2 cellular contexts compared by ENCODE assay signal in the genomic region with DNA sequence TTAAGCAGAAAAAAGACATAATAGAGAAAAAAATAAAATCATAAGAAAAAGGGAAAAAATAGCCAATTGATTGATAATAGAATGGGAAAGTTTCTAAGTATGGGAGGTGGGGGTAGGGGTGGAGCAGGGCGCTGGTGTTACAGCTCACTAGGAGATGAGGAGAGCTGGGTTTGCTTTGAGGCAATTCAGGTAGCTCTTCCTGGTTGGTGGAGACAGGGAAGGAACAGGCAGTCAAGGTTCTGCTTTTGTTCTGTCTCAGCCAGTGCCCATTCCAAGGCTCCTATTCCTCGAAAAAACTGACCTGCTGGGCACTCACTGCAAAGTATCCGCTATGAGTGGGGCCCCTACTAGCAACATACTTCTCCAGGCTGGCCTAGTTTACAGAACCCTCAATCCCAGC.
TF ChIP-seq lines count a peak whose summit lies in the region.

No MANE protein-coding gene starts in this region.

TF ChIP-seq in H1, 55 proteins besides CTCF, POLR2A, EP300 and RAD21:
- TF ChIP-seq TBP (IDR thresholded peaks at IDR 0.05; ENCODE audit: low read depth, low read length) (no peak), BACH1 (IDR thresholded peaks at IDR 0.05; ENCODE audit: low read length) (no peak), SP4 (IDR thresholded peaks at IDR 0.05; ENCODE audit: low read length) (no peak), KDM4A (IDR thresholded peaks at IDR 0.05; ENCODE audit: low read depth, low read length, severe bottlenecking) (no peak), GTF2F1 (IDR thresholded peaks at IDR 0.05; ENCODE audit: borderline replicate concordance, low read depth, low read length) (no peak), SIN3A (conservative IDR thresholded peaks at IDR 0.05 in 1 of 2, IDR thresholded peaks at IDR 0.05 in 1 of 2; ENCODE audit: low read depth in 1 of 2, low read length in 2 of 2) (no peak), NRF1 (IDR thresholded peaks at IDR 0.05; ENCODE audit: low read depth, low read length) (no peak), EGR1 (IDR thresholded peaks at IDR 0.05; ENCODE audit: borderline replicate concordance, low read depth, low read length) (no peak), CBX5 (IDR thresholded peaks at IDR 0.05; ENCODE audit: low read depth, low read length) (no peak), SIX5 (IDR thresholded peaks at IDR 0.05; ENCODE audit: low read depth, low read length) (no peak), SAP30 (IDR thresholded peaks at IDR 0.05; ENCODE audit: insufficient read depth, insufficient replicate concordance, low read length) (no peak)
- TF ChIP-seq, protein P1, sequence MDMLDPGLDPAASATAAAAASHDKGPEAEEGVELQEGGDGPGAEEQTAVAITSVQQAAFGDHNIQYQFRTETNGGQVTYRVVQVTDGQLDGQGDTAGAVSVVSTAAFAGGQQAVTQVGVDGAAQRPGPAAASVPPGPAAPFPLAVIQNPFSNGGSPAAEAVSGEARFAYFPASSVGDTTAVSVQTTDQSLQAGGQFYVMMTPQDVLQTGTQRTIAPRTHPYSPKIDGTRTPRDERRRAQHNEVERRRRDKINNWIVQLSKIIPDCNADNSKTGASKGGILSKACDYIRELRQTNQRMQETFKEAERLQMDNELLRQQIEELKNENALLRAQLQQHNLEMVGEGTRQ (IDR thresholded peaks at IDR 0.05; ENCODE audit: low read length): no peak
- TF ChIP-seq, protein P2, sequence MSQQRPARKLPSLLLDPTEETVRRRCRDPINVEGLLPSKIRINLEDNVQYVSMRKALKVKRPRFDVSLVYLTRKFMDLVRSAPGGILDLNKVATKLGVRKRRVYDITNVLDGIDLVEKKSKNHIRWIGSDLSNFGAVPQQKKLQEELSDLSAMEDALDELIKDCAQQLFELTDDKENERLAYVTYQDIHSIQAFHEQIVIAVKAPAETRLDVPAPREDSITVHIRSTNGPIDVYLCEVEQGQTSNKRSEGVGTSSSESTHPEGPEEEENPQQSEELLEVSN (IDR thresholded peaks at IDR 0.05): no peak

TF ChIP-seq in WTC11, 78 proteins besides CTCF, POLR2A, EP300 and RAD21:
- no peak for TF ChIP-seq CBFB (CRISPR knock-in tag; IDR thresholded peaks at IDR 0.05; ENCODE audit: low read depth)
- no peak for TF ChIP-seq GRHL2 (CRISPR knock-in tag; IDR thresholded peaks at IDR 0.05; ENCODE audit: insufficient replicate concordance, severe bottlenecking)
- TF ChIP-seq, protein P3, sequence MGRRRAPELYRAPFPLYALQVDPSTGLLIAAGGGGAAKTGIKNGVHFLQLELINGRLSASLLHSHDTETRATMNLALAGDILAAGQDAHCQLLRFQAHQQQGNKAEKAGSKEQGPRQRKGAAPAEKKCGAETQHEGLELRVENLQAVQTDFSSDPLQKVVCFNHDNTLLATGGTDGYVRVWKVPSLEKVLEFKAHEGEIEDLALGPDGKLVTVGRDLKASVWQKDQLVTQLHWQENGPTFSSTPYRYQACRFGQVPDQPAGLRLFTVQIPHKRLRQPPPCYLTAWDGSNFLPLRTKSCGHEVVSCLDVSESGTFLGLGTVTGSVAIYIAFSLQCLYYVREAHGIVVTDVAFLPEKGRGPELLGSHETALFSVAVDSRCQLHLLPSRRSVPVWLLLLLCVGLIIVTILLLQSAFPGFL (CRISPR knock-in tag; IDR thresholded peaks at IDR 0.05; ENCODE audit: borderline replicate concordance): no peak
- TF ChIP-seq ZNF532 (CRISPR knock-in tag; IDR thresholded peaks at IDR 0.05; ENCODE audit: borderline replicate concordance): no peak
- TF ChIP-seq ELF4 (CRISPR knock-in tag; IDR thresholded peaks at IDR 0.05; ENCODE audit: low read depth): no peak
- no peak for TF ChIP-seq NR3C1 (CRISPR knock-in tag; conservative IDR thresholded peaks at IDR 0.05; ENCODE audit: low read depth)
- TF ChIP-seq KAT7 (CRISPR knock-in tag; IDR thresholded peaks at IDR 0.05; ENCODE audit: borderline replicate concordance): no peak
- no peak for TF ChIP-seq FOXP1 (CRISPR knock-in tag; IDR thresholded peaks at IDR 0.05; ENCODE audit: borderline replicate concordance)
